In genomic region chr13:109402976-109403375, GRCh38 we compare ENCODE assay signal across 2 cellular contexts.
TF ChIP-seq lines count a peak whose summit lies in the region.

No MANE protein-coding gene starts in this region.

TF ChIP-seq in liver, 16 proteins besides CTCF, POLR2A, EP300 and RAD21 (continued from another document):
- TF ChIP-seq ZBTB33 (IDR thresholded peaks at IDR 0.05), result peak; percentile 88
- TF ChIP-seq SP1 (IDR thresholded peaks at IDR 0.05), result peak; percentile 81
- TF ChIP-seq FOXA2 (IDR thresholded peaks at IDR 0.05), result peak; percentile 78
- peak in 1 of 2 donors; percentile 53 for TF ChIP-seq GABPA (IDR thresholded peaks at IDR 0.05 in 1 of 2, conservative IDR thresholded peaks at IDR 0.05 in 1 of 2)
- TF ChIP-seq REST (IDR thresholded peaks at IDR 0.05), result peak; percentile 73
- peak; percentile 60 for TF ChIP-seq NR2F2 (IDR thresholded peaks at IDR 0.05)
- peak; percentile 94 for TF ChIP-seq YY1 (IDR thresholded peaks at IDR 0.05)

TF ChIP-seq in HepG2, 621 proteins besides CTCF, POLR2A, EP300 and RAD21 (continued from another document):
- TF ChIP-seq STAT6 (CRISPR knock-in tag; IDR thresholded peaks at IDR 0.05; ENCODE audit: borderline replicate concordance) (no peak), ZFP36L1 (CRISPR knock-in tag; IDR thresholded peaks at IDR 0.05) (no peak), ZNF790 (CRISPR knock-in tag; IDR thresholded peaks at IDR 0.05; ENCODE audit: borderline replicate concordance) (no peak), ZNF839 (CRISPR knock-in tag; IDR thresholded peaks at IDR 0.05; ENCODE audit: borderline replicate concordance) (no peak), ZNF253 (CRISPR knock-in tag; IDR thresholded peaks at IDR 0.05; ENCODE audit: borderline replicate concordance) (no peak)
TF ChIP-seq in HepG2: peak in this region for 0.
